Comparison of ENCODE assay signal across 8 cellular contexts in the genomic region with DNA sequence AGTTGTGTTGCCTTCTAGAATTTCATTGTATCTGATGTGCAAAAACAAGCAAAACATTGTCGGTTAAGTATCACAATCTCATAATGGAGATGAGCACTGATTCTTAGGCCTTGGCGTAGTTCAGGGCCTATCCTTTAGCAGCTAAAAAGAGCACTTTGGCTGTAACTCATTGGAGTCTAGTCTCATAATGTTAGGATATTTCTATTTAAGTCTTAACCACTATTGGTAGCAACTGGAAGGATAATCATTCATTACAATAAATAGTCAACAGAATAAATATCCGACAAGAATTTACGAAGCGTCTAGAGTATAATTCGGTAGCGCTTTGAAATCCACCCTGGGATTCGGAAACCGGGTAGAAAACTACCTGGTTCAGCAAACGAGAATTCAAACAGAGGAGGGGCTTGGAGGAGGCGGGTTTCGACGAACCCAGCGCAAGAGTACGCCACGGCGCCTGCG. TPM values are rescaled to one million over a fixed set of nuclear protein-coding genes. Genes with fewer than 3 reads are reported as not detected.
A peak's percentile ranks its signal among the peaks of the same experiment; 100 is the strongest.
DNase-seq lines count a peak whose midpoint lies in the region; ATAC-seq and TF ChIP-seq lines count a peak whose summit lies in the region.

No MANE protein-coding gene starts in this region.

- H3K9me3 Mint-ChIP-seq in T-helper 2 cell treated with Interferon-gamma antibody and Interleukin-4, amounts not matched to agents 5 μg/mL and 100 μg/mL, for 36 hours = no peaks in the 10 kb centered on the region

- intact Hi-C loops in mammary epithelial cell (cut with micrococcal nuclease) = no loop called here

- H3K9me3 ChIP-seq in mammary epithelial cell (replicated peaks; ENCODE audit: insufficient read depth, low read length) = no peaks in the 10 kb centered on the region

- peak overlapping the region; percentile 99 for H3K9ac ChIP-seq in mammary epithelial cell (ENCODE audit: insufficient read depth, low read length)

- peaks cover 12% of the 10 kb centered on the region for H3K36me3 Mint-ChIP-seq in T-helper 2 cell treated with Interferon-gamma antibody and Interleukin-4, amounts not matched to agents 5 μg/mL and 100 μg/mL, for 36 hours (ENCODE audit: low read depth)

- ATAC-seq in GM19328 (IDR thresholded peaks at IDR 0.05; ENCODE audit: unreplicated experiment) = peak; percentile 73
- ATAC-seq in HG03432 (IDR thresholded peaks at IDR 0.05; ENCODE audit: unreplicated experiment) = peak; percentile 79

- H3K27ac Mint-ChIP-seq in T-helper 2 cell treated with Interferon-gamma antibody and Interleukin-4, amounts not matched to agents 5 μg/mL and 100 μg/mL, for 36 hours = no peak overlapping the region

- 2% methylated on average over 18 of the region's 18 CpGs for WGBS in mammary epithelial cell (ENCODE audit: low coverage, missing lambda C conversion rate)

- H2AFZ ChIP-seq in mammary epithelial cell (ENCODE audit: low read depth, low read length) = peak overlapping the region; percentile 87

- peaks cover 40% of the 10 kb centered on the region for H3K79me2 ChIP-seq in mammary epithelial cell (ENCODE audit: insufficient read depth, low read length)

- peaks cover 16% of the 10 kb centered on the region for H3K4me1 ChIP-seq in mammary epithelial cell (ENCODE audit: insufficient read depth, low read length)

- H4K20me1 ChIP-seq in mammary epithelial cell (ENCODE audit: insufficient read depth, low read length) = no peaks in the 10 kb centered on the region

- in situ Hi-C loops in mammary epithelial cell (cut with MboI; ENCODE audit: low sequenced_read_pairs in 2 of 2) = no loop called here

- no peaks in the 10 kb centered on the region for H3K27me3 ChIP-seq in mammary epithelial cell (ENCODE audit: insufficient read depth, low read length)

- peak overlapping the region; percentile 79 to 96 (median 95) for H3K4me3 ChIP-seq in mammary epithelial cell (replicated peaks in 1 of 3; ENCODE audit: insufficient read depth in 1 of 3, low read depth in 2 of 3, low read length in 3 of 3)

- H3K27me3 Mint-ChIP-seq in T-helper 2 cell treated with Interferon-gamma antibody and Interleukin-4, amounts not matched to agents 5 μg/mL and 100 μg/mL, for 36 hours (ENCODE audit: low read depth) = no peaks in the 10 kb centered on the region

- H3K4me1 Mint-ChIP-seq in T-helper 2 cell treated with Interferon-gamma antibody and Interleukin-4, amounts not matched to agents 5 μg/mL and 100 μg/mL, for 36 hours (ENCODE audit: low read depth) = peaks cover 26% of the 10 kb centered on the region

- no peak overlapping the region for H3K4me3 Mint-ChIP-seq in T-helper 2 cell treated with Interferon-gamma antibody and Interleukin-4, amounts not matched to agents 5 μg/mL and 100 μg/mL, for 36 hours

- peak overlapping the region; percentile 95 for H3K27ac ChIP-seq in mammary epithelial cell (ENCODE audit: insufficient read depth, low read depth, low read length)

- BruUV-seq in mammary epithelial cell (replicated peaks; lab: Mats Ljungman, UMichigan) = no TSS peak

- CTCF ChIA-PET in mammary epithelial cell (lab: Charles Lee; ENCODE audit: low non-redundant PET) = no interaction called here

- peak overlapping the region; percentile 84 for H3K4me2 ChIP-seq in mammary epithelial cell (ENCODE audit: insufficient read depth, low read depth, low read length)

- dilution Hi-C loops in mammary epithelial cell (cut with HindIII; ENCODE audit: low sequenced_read_pairs) = no loop called here

- DNase-seq in DMS114 treated with DMSO at 0.1 percent for 48 hours (lab: John Stamatoyannopoulos, UW; ENCODE audit: unreplicated experiment) (peak; percentile 91), mammary epithelial cell (peak; percentile 82), islet precursor cell (peak; percentile 90), UCSD-AML1 (lab: John Stamatoyannopoulos, UW; ENCODE audit: unreplicated experiment) (no peak)
- peak; percentile 86 for DNase-seq in T-helper 2 cell treated with Interferon-gamma antibody and Interleukin-4, amounts not matched to agents 5 μg/mL and 100 μg/mL, for 36 hours (ENCODE audit: low spot score)
- DNase-seq in stimulated activated CD4-positive, alpha-beta T cell treated with anti-CD3 and anti-CD28 coated beads, Interleukin-15, amount 100 ng/mL, for 24 hours = peak; percentile 92

- H3K36me3 ChIP-seq in mammary epithelial cell (ENCODE audit: insufficient read depth, low read length) = no peaks in the 10 kb centered on the region

- TF ChIP-seq CTCF in mammary epithelial cell (conservative IDR thresholded peaks at IDR 0.05 in 1 of 2, IDR thresholded peaks at IDR 0.05 in 1 of 2; ENCODE audit: extremely low read depth in 1 of 2, insufficient read depth in 1 of 2, low read depth in 1 of 2, low read length in 2 of 2) = no peak

RNA-seq across cellular contexts. Expression of gene EED, which starts 0.5 kb away (rescaled TPM):
- 10 to 100 TPM; 15.8 to 25.5 TPM for total RNA-seq in mammary epithelial cell
- 14.0 TPM for polyA plus RNA-seq in mammary epithelial cell
- 10.0 TPM for polyA minus RNA-seq in mammary epithelial cell

RNA-seq across cellular contexts. Expression of gene HIKESHI, which starts 57.9 kb away (rescaled TPM):
- 10 to 100 TPM; 42.5 to 48.3 TPM for total RNA-seq in mammary epithelial cell
- 40.4 TPM for polyA plus RNA-seq in mammary epithelial cell
- polyA minus RNA-seq in mammary epithelial cell = 107 TPM
